In genomic region chr20:4898282-4898681, GRCh38 we compare ENCODE assay signal across 12 cellular contexts.
DNase-seq lines count a peak whose midpoint lies in the region; ATAC-seq and TF ChIP-seq lines count a peak whose summit lies in the region.
"Had no signal": no experiment of that assay in that cellular context is flagged by ENCODE, and none has a peak within 500 bp of the region (broad histone marks: within the 10 kb centered on the region; RNA-seq: fewer than 3 reads in every experiment).

No MANE protein-coding gene starts in this region.

- no peak overlapping the region for H3K27ac ChIP-seq in left lung
- H3K27ac ChIP-seq in urinary bladder (ENCODE audit: low read depth) = peak overlapping the region; percentile 53
- H3K27ac ChIP-seq: prostate gland had no signal

- H3K4me1 ChIP-seq in left lung (peaks cover 0 to 12% of the 10 kb centered on the region in 2 donors), urinary bladder (ENCODE audit: insufficient read depth) (no peaks in the 10 kb centered on the region)
- H3K4me1 ChIP-seq: prostate gland had no signal

- ATAC-seq in activated naive CD4-positive, alpha-beta T cell treated with anti-CD3 and anti-CD28 coated beads, Interleukin-2, amount 50 U/mL, for 72 hours = no peak
- ATAC-seq in left lung = peak; percentile 60
- ATAC-seq in GM18861 (IDR thresholded peaks at IDR 0.05; ENCODE audit: unreplicated experiment) = no peak

- no peaks in the 10 kb centered on the region for H3K9me3 Mint-ChIP-seq in activated naive CD4-positive, alpha-beta T cell treated with anti-CD3 and anti-CD28 coated beads, Interleukin-2, amount 50 U/mL, for 72 hours
- H3K9me3 Mint-ChIP-seq in activated naive CD4-positive, alpha-beta T cell treated with anti-CD3 and anti-CD28 coated beads for 36 hours = no peaks in the 10 kb centered on the region
- H3K9me3 Mint-ChIP-seq in activated naive CD8-positive, alpha-beta T cell treated with anti-CD3 and anti-CD28 coated beads for 36 hours = no peaks in the 10 kb centered on the region
- H3K9me3 Mint-ChIP-seq: T-helper 1 cell treated with Interleukin-12 subunit alpha and Interleukin-12 subunit beta and Interleukin-4 antibody, amounts not matched to agents 30 μg/mL and 1 μg/mL, for 36 hours had no signal

- no peaks in the 10 kb centered on the region for H3K9me3 ChIP-seq in left lung
- H3K9me3 ChIP-seq: prostate gland, tibial nerve had no signal

- H3K27me3 Mint-ChIP-seq in activated naive CD4-positive, alpha-beta T cell treated with anti-CD3 and anti-CD28 coated beads for 36 hours (ENCODE audit: low read depth) = no peaks in the 10 kb centered on the region
- no peaks in the 10 kb centered on the region for H3K27me3 Mint-ChIP-seq in activated naive CD8-positive, alpha-beta T cell treated with anti-CD3 and anti-CD28 coated beads for 36 hours
- H3K27me3 Mint-ChIP-seq: B cell had no signal

- CTCF ChIA-PET in activated naive CD4-positive, alpha-beta T cell treated with anti-CD3 and anti-CD28 coated beads for 36 hours (lab: Charles Lee) = interaction anchor here (0.5 to 1.4 kb wide), 4 partner anchors 9 to 203 kb away, joined by 3 to 4 read pairs (median 3); no protein-coding TSS in a partner anchor

- no peak for DNase-seq in activated naive CD4-positive, alpha-beta T cell treated with anti-CD3 and anti-CD28 coated beads, Interleukin-2, amount 50 U/mL, for 72 hours (ENCODE audit: low spot score in 2 of 2)
- no peak for DNase-seq in activated naive CD4-positive, alpha-beta T cell treated with anti-CD3 and anti-CD28 coated beads for 36 hours
- DNase-seq in choroid plexus epithelial cell (ENCODE audit: low read depth) (peak; percentile 70), left lung (no peak), NCI-H510A (lab: John Stamatoyannopoulos, UW) (no peak)
- DNase-seq in activated naive CD8-positive, alpha-beta T cell treated with anti-CD3 and anti-CD28 coated beads for 36 hours = no peak

- H3K4me1 Mint-ChIP-seq in activated naive CD4-positive, alpha-beta T cell treated with anti-CD3 and anti-CD28 coated beads for 36 hours (ENCODE audit: low read depth) = peaks cover 2% of the 10 kb centered on the region
- H3K4me1 Mint-ChIP-seq in activated naive CD8-positive, alpha-beta T cell treated with anti-CD3 and anti-CD28 coated beads for 36 hours = no peaks in the 10 kb centered on the region

- no peak overlapping the region for H3K4me3 Mint-ChIP-seq in activated naive CD4-positive, alpha-beta T cell treated with anti-CD3 and anti-CD28 coated beads for 36 hours
- no peak overlapping the region for H3K4me3 Mint-ChIP-seq in activated naive CD8-positive, alpha-beta T cell treated with anti-CD3 and anti-CD28 coated beads for 36 hours
- H3K4me3 Mint-ChIP-seq: B cell; T-helper 1 cell treated with Interleukin-12 subunit alpha and Interleukin-12 subunit beta and Interleukin-4 antibody, amounts not matched to agents 30 μg/mL and 1 μg/mL, for 36 hours had no signal

- 38% methylated on average over 8 of the region's 8 CpGs for WGBS in urinary bladder

- H3K36me3 Mint-ChIP-seq in activated naive CD4-positive, alpha-beta T cell treated with anti-CD3 and anti-CD28 coated beads, Interleukin-2, amount 50 U/mL, for 72 hours = no peaks in the 10 kb centered on the region
- H3K36me3 Mint-ChIP-seq in activated naive CD4-positive, alpha-beta T cell treated with anti-CD3 and anti-CD28 coated beads for 36 hours (ENCODE audit: low read depth) = peaks cover 24% of the 10 kb centered on the region
- peaks cover 13% of the 10 kb centered on the region for H3K36me3 Mint-ChIP-seq in activated naive CD8-positive, alpha-beta T cell treated with anti-CD3 and anti-CD28 coated beads for 36 hours

- intact Hi-C loops in activated naive CD4-positive, alpha-beta T cell treated with anti-CD3 and anti-CD28 coated beads for 36 hours (cut with micrococcal nuclease) = no loop called here
- intact Hi-C loops in left lung (cut with DNase I) = no loop called here

- TF ChIP-seq CTCF in choroid plexus epithelial cell (conservative IDR thresholded peaks at IDR 0.05; ENCODE audit: low read depth, low read length) (no peak), left lung (IDR thresholded peaks at IDR 0.05) (no peak)

- H3K4me3 ChIP-seq in choroid plexus epithelial cell (ENCODE audit: low read depth, low read length) = no peak overlapping the region
- no peak overlapping the region for H3K4me3 ChIP-seq in left lung
- no peak overlapping the region for H3K4me3 ChIP-seq in urinary bladder (ENCODE audit: low read depth, low read length)
- H3K4me3 ChIP-seq: prostate gland, tibial nerve had no signal

- peak overlapping the region; percentile 38 to 93 for H3K27ac Mint-ChIP-seq in activated naive CD4-positive, alpha-beta T cell treated with anti-CD3 and anti-CD28 coated beads, Interleukin-2, amount 50 U/mL, for 72 hours
- no peak overlapping the region for H3K27ac Mint-ChIP-seq in activated naive CD4-positive, alpha-beta T cell treated with anti-CD3 and anti-CD28 coated beads for 36 hours
- no peak overlapping the region for H3K27ac Mint-ChIP-seq in activated naive CD8-positive, alpha-beta T cell treated with anti-CD3 and anti-CD28 coated beads for 36 hours
- H3K27ac Mint-ChIP-seq: B cell had no signal

- no peaks in the 10 kb centered on the region for H3K27me3 ChIP-seq in left lung
- H3K27me3 ChIP-seq: tibial nerve had no signal

- H3K36me3 ChIP-seq in left lung (peaks cover 0 to 35% of the 10 kb centered on the region in 2 donors), urinary bladder (ENCODE audit: insufficient read depth) (no peaks in the 10 kb centered on the region)
- H3K36me3 ChIP-seq: prostate gland had no signal

Comparison
In these comparisons a context has a peak if more than half of its experiments do, and no peak if none do; other contexts are left out.
1. H3K27ac Mint-ChIP-seq: peak in activated naive CD4-positive, alpha-beta T cell treated with anti-CD3 and anti-CD28 coated beads, Interleukin-2, amount 50 U/mL, for 72 hours (2 of 2); none in activated naive CD4-positive, alpha-beta T cell treated with anti-CD3 and anti-CD28 coated beads for 36 hours (single experiment) and activated naive CD8-positive, alpha-beta T cell treated with anti-CD3 and anti-CD28 coated beads for 36 hours (single experiment).